In genomic region chr15:38564557-38565286, GRCh38 we compare ENCODE assay signal across 8 cellular contexts. TPM values are rescaled to one million over a fixed set of nuclear protein-coding genes. Genes with fewer than 3 reads are reported as not detected.
DNase-seq lines count a peak whose midpoint lies in the region; ATAC-seq and TF ChIP-seq lines count a peak whose summit lies in the region.

RASGRP1 (minus strand) TSS chr15:38564814; CDS start chr15:38564628, 186 bp downstream.

- H3K36me3 ChIP-seq in OCI-LY1 (ENCODE audit: insufficient read depth, low read length) (peaks cover 1% of the 10 kb centered on the region; the same call in 1 of the 2 replicates), thymus (ENCODE audit: control insufficient read depth, insufficient read depth) (no peaks in the 10 kb centered on the region)

- H3K4me3 ChIP-seq in OCI-LY1 (ENCODE audit: low read depth, low read length, poor library complexity, severe bottlenecking) (peak within 1 kb of the TSS; percentile 81), thymus (ENCODE audit: low read length) (peak within 1 kb of the TSS; percentile 91)

- peak; percentile 68 for ATAC-seq in GM18868 (IDR thresholded peaks at IDR 0.05; ENCODE audit: unreplicated experiment)
- peak; percentile 62 for ATAC-seq in HG03097 (IDR thresholded peaks at IDR 0.05; ENCODE audit: low FRiP score, unreplicated experiment)
- ATAC-seq in foreskin keratinocyte: peak; percentile 79
- peak; percentile 85 for ATAC-seq in omental fat pad (ENCODE audit: low FRiP score)

- 4% methylated on average over 85 of the region's 85 CpGs for WGBS in thymus

- H3K4me1 Mint-ChIP-seq in activated T-helper 1 cell treated with anti-CD3 and anti-CD28 coated beads, Interleukin-12 subunit alpha, Interleukin-12 subunit beta, Interleukin-2, Interleukin-4 antibody, amounts not matched to agents 30 ng/mL and 10 ng/mL and 1 ng/mL, durations not matched to agents 14 hours and 24 hours and 36 hours (ENCODE audit: low read depth): peaks cover 53% of the 10 kb centered on the region

- peak within 1 kb of the TSS; percentile 97 for H3K4me2 ChIP-seq in OCI-LY1 (ENCODE audit: low read length)

- peaks cover 3% of the 10 kb centered on the region; the same call in 1 of the 2 replicates for H3F3A ChIP-seq in OCI-LY1 (ENCODE audit: insufficient read depth, low read length)

- peaks cover 21% of the 10 kb centered on the region for H3K9me3 Mint-ChIP-seq in activated T-helper 1 cell treated with anti-CD3 and anti-CD28 coated beads, Interleukin-12 subunit alpha, Interleukin-12 subunit beta, Interleukin-2, Interleukin-4 antibody, amounts not matched to agents 30 ng/mL and 10 ng/mL and 1 ng/mL, durations not matched to agents 14 hours and 24 hours and 36 hours

- intact Hi-C loops in activated T-helper 1 cell treated with anti-CD3 and anti-CD28 coated beads, Interleukin-12 subunit alpha, Interleukin-12 subunit beta, Interleukin-2, Interleukin-4 antibody, amounts not matched to agents 30 ng/mL and 10 ng/mL and 1 ng/mL, durations not matched to agents 14 hours and 24 hours and 36 hours (cut with micrococcal nuclease): loop anchor here (1.0 to 10.0 kb wide), 2 partner anchors 89 to 580 kb away; no protein-coding TSS in a partner anchor

- peak within 1 kb of the TSS; percentile 96 for H3K4me3 Mint-ChIP-seq in activated T-helper 1 cell treated with anti-CD3 and anti-CD28 coated beads, Interleukin-12 subunit alpha, Interleukin-12 subunit beta, Interleukin-2, Interleukin-4 antibody, amounts not matched to agents 30 ng/mL and 10 ng/mL and 1 ng/mL, durations not matched to agents 14 hours and 24 hours and 36 hours

- H3K4me1 ChIP-seq in OCI-LY1 (ENCODE audit: insufficient read depth, low read length, severe bottlenecking) (peaks cover 28% of the 10 kb centered on the region), foreskin keratinocyte (no peaks in the 10 kb centered on the region), thymus (ENCODE audit: control insufficient read depth, insufficient read depth, low read length) (peaks cover 34% of the 10 kb centered on the region)

- peak within 1 kb of the TSS; percentile 98 for H3K27ac Mint-ChIP-seq in activated T-helper 1 cell treated with anti-CD3 and anti-CD28 coated beads, Interleukin-12 subunit alpha, Interleukin-12 subunit beta, Interleukin-2, Interleukin-4 antibody, amounts not matched to agents 30 ng/mL and 10 ng/mL and 1 ng/mL, durations not matched to agents 14 hours and 24 hours and 36 hours

- H4K20me1 ChIP-seq in OCI-LY1 (ENCODE audit: insufficient read depth, low read length): no peaks in the 10 kb centered on the region

- H3K9me3 ChIP-seq in OCI-LY1 (ENCODE audit: low read length) (no peaks in the 10 kb centered on the region), thymus (ENCODE audit: control insufficient read depth) (no peaks in the 10 kb centered on the region)

- peak within 1 kb of the TSS; percentile 83 for H3K9ac ChIP-seq in OCI-LY1 (ENCODE audit: low read length)

- H3K27ac ChIP-seq in OCI-LY1 (ENCODE audit: low read depth, low read length, poor library complexity, severe bottlenecking) (no peak within 1 kb of the TSS), foreskin keratinocyte (no peak within 1 kb of the TSS), thymus (ENCODE audit: low read depth) (peak within 1 kb of the TSS; percentile 96)

- peak; percentile 17 for TF ChIP-seq CTCF in AG09319 (IDR thresholded peaks at IDR 0.05; ENCODE audit: low read depth, low read length)
- peak; percentile 14 for TF ChIP-seq CTCF in OCI-LY1 (IDR thresholded peaks at IDR 0.05; ENCODE audit: low read length)
- peak; percentile 50 for TF ChIP-seq CTCF in foreskin keratinocyte (conservative IDR thresholded peaks at IDR 0.05)
- TF ChIP-seq CTCF in omental fat pad (IDR thresholded peaks at IDR 0.05): no peak

- no peaks in the 10 kb centered on the region; the same call in 1 of the 2 replicates for H3K79me2 ChIP-seq in OCI-LY1 (ENCODE audit: insufficient read depth, low read length)

- H3K36me3 Mint-ChIP-seq in activated T-helper 1 cell treated with anti-CD3 and anti-CD28 coated beads, Interleukin-12 subunit alpha, Interleukin-12 subunit beta, Interleukin-2, Interleukin-4 antibody, amounts not matched to agents 30 ng/mL and 10 ng/mL and 1 ng/mL, durations not matched to agents 14 hours and 24 hours and 36 hours (ENCODE audit: low read depth): peaks cover 36% of the 10 kb centered on the region

- H3K27me3 Mint-ChIP-seq in activated T-helper 1 cell treated with anti-CD3 and anti-CD28 coated beads, Interleukin-12 subunit alpha, Interleukin-12 subunit beta, Interleukin-2, Interleukin-4 antibody, amounts not matched to agents 30 ng/mL and 10 ng/mL and 1 ng/mL, durations not matched to agents 14 hours and 24 hours and 36 hours (ENCODE audit: insufficient read depth): peaks cover 2% of the 10 kb centered on the region

- DNase-seq in AG09319 (ENCODE audit: extremely low read depth, low read depth): no peak
- DNase-seq in activated T-helper 1 cell treated with anti-CD3 and anti-CD28 coated beads, Interleukin-12 subunit alpha, Interleukin-12 subunit beta, Interleukin-2, Interleukin-4 antibody, amounts not matched to agents 30 ng/mL and 10 ng/mL and 1 ng/mL, durations not matched to agents 14 hours and 24 hours and 36 hours (ENCODE audit: low spot score): peak; percentile 81
- no peak for DNase-seq in foreskin keratinocyte
- DNase-seq in omental fat pad (ENCODE audit: low spot score): no peak

- H3K27me3 ChIP-seq in OCI-LY1 (ENCODE audit: insufficient read depth, low read length) (no peaks in the 10 kb centered on the region), foreskin keratinocyte (peaks cover 85% of the 10 kb centered on the region), thymus (ENCODE audit: control insufficient read depth, insufficient read depth) (no peaks in the 10 kb centered on the region)

- no peak within 1 kb of the TSS for H2AFZ ChIP-seq in OCI-LY1 (ENCODE audit: low read length)

- no peaks in the 10 kb centered on the region for H3K9me2 ChIP-seq in OCI-LY1 (ENCODE audit: low read depth, low read length)

RNA-seq across cellular contexts. Expression of gene RASGRP1, which starts in this region (rescaled TPM):
- total RNA-seq in activated T-helper 1 cell treated with anti-CD3 and anti-CD28 coated beads, Interleukin-12 subunit alpha, Interleukin-12 subunit beta, Interleukin-2, Interleukin-4 antibody, amounts not matched to agents 30 ng/mL and 10 ng/mL and 1 ng/mL, durations not matched to agents 14 hours and 24 hours and 36 hours: 106 and 110 TPM in 2 replicates
- not detected in 2 replicates for total RNA-seq in foreskin keratinocyte
- not detected in 2 replicates for polyA plus RNA-seq in foreskin keratinocyte
- 1 to 10 TPM in 3 of 4 donors, under 1 TPM in 1; 0.79 to 6.2 (median 1.9) TPM for total RNA-seq in omental fat pad
- 12.3 TPM for polyA plus RNA-seq in thymus

Comparison
In these comparisons a context has a peak if more than half of its experiments do, and no peak if none do; other contexts are left out.
1. RNA of gene RASGRP1 (total RNA-seq): 106 to 110 TPM in activated T-helper 1 cell treated with anti-CD3 and anti-CD28 coated beads, Interleukin-12 subunit alpha, Interleukin-12 subunit beta, Interleukin-2, Interleukin-4 antibody, amounts not matched to agents 30 ng/mL and 10 ng/mL and 1 ng/mL, durations not matched to agents 14 hours and 24 hours and 36 hours; 0.79 to 6.2 TPM in omental fat pad and not detected in foreskin keratinocyte; every median in the first group is over 10 times any median in the second.
2. RNA of gene RASGRP1 (polyA plus RNA-seq): 12.3 TPM in thymus (single experiment); not detected in foreskin keratinocyte; every median in the first group is over 10 times any median in the second.
3. Peak in ATAC-seq in foreskin keratinocyte; RNA of the gene not detected or under 1 TPM.
4. CTCF ChIP-seq: peak in AG09319 (single experiment), OCI-LY1 (single experiment) and foreskin keratinocyte (single experiment); none in omental fat pad (0 of 3).
5. Peak in every context shown above with its lines, with median percentiles within 50 percentile points of each other: ATAC-seq.